In genomic region chr19:18683109-18683954, GRCh38 we compare ENCODE assay signal across 8 cellular contexts. TPM values are rescaled to one million over a fixed set of nuclear protein-coding genes. Genes with fewer than 3 reads are reported as not detected.
DNase-seq lines count a peak whose midpoint lies in the region; ATAC-seq, FAIRE-seq and TF ChIP-seq lines count a peak whose summit lies in the region.

TSS of gene CRTC1 (plus strand) at chr19:18683680. CDS start at chr19:18683703, 23 bp downstream.

- DNase-seq in SIG-M5 treated with dmso at 0.1 percent for 504 hours (lab: John Stamatoyannopoulos, UW; ENCODE audit: unreplicated experiment) (peak; percentile 62), SIG-M5 (lab: John Stamatoyannopoulos, UW) (no peak), NCI-H2227 treated with DMSO at 0.1 percent for 48 hours (lab: John Stamatoyannopoulos, UW) (peak; percentile 54), keratinocyte (ENCODE audit: low read depth, low spot score) (peak; percentile 35)
- peak; percentile 81 for DNase-seq in activated CD4-positive, CD25-positive, alpha-beta regulatory T cell treated with anti-CD3 and anti-CD28 coated beads, Interleukin-2, amount 50 U/mL, for 16 hours (ENCODE audit: low read depth, low spot score)
- DNase-seq in central memory CD4-positive, alpha-beta T cell: peak; percentile 94
- DNase-seq in stimulated activated CD4-positive, alpha-beta T cell treated with anti-CD3 and anti-CD28 coated beads, Interleukin-12 subunit alpha, Interleukin-12 subunit beta, amount 100 ng/mL, for 4 hours: peak; percentile 90

- H3K27ac ChIP-seq in keratinocyte (ENCODE audit: control insufficient read depth, insufficient read depth, low read length): peak within 1 kb of the TSS; percentile 58

- H4K20me1 ChIP-seq in keratinocyte (ENCODE audit: control insufficient read depth, extremely low read depth, insufficient read depth, low read length): no peaks in the 10 kb centered on the region

- peaks cover 3% of the 10 kb centered on the region for H3K79me2 ChIP-seq in keratinocyte (ENCODE audit: control insufficient read depth, insufficient read depth, low read length)

- peak within 1 kb of the TSS; percentile 90 for H3K4me2 ChIP-seq in keratinocyte (ENCODE audit: control insufficient read depth, extremely low read depth, insufficient read depth, low read depth, low read length)

- TF ChIP-seq CTCF in keratinocyte (optimal IDR thresholded peaks at IDR 0.05 in 1 of 3, IDR thresholded peaks at IDR 0.05 in 1 of 3, conservative IDR thresholded peaks at IDR 0.05 in 1 of 3; ENCODE audit: extremely low read depth in 1 of 3, insufficient read depth in 2 of 3, low read length in 3 of 3): peak in 1 of 3 experiments; percentile 13

- H3K36me3 ChIP-seq in keratinocyte (ENCODE audit: control insufficient read depth in 2 of 2, extremely low read depth in 1 of 2, insufficient read depth in 2 of 2, low read length in 2 of 2): no peaks in the 10 kb centered on the region

- no peaks in the 10 kb centered on the region for H3K27me3 ChIP-seq in keratinocyte (ENCODE audit: control insufficient read depth, extremely low read depth, insufficient read depth, low read length)

- dilution Hi-C loops in keratinocyte (cut with MboI; ENCODE audit: extremely low pct_ligation_motif_present, low sequenced_read_pairs): no loop called here

- peak within 1 kb of the TSS; percentile 56 to 81 (median 78) for H3K4me3 ChIP-seq in keratinocyte (ENCODE audit: control insufficient read depth in 2 of 3, extremely low read depth in 1 of 3, insufficient read depth in 2 of 3, low read depth in 1 of 3, low read length in 3 of 3)

- FAIRE-seq in keratinocyte (lab: Jason Lieb, UNC): peak; percentile 76

- no peaks in the 10 kb centered on the region for H3K9me1 ChIP-seq in keratinocyte (ENCODE audit: control insufficient read depth, extremely low read depth, insufficient read depth, low read length)

- H3K9me3 ChIP-seq in keratinocyte (ENCODE audit: control insufficient read depth, low read depth, low read length): no peaks in the 10 kb centered on the region

- peaks cover 11% of the 10 kb centered on the region for H3K4me1 ChIP-seq in keratinocyte (ENCODE audit: control insufficient read depth, extremely low read depth, insufficient read depth, low read length)

- H2AFZ ChIP-seq in keratinocyte (ENCODE audit: control insufficient read depth, low read length): peak within 1 kb of the TSS; percentile 95

- peak within 1 kb of the TSS; percentile 79 for H3K9ac ChIP-seq in keratinocyte (ENCODE audit: control insufficient read depth, extremely low read depth, insufficient read depth, low read length)

- ATAC-seq in HG03108 (IDR thresholded peaks at IDR 0.05; ENCODE audit: unreplicated experiment): peak; percentile 63

RNA-seq across cellular contexts. Expression of gene CRTC1, which starts in this region (rescaled TPM):
- 0.54 to 2.4 TPM (median 1.0 TPM) in 3 replicates for polyA plus RNA-seq in keratinocyte
- polyA plus RNA-seq in keratinocyte (2011; ENCODE audit: low read depth): 1.6 TPM
- polyA plus RNA-seq in keratinocyte (2011; cell fraction: cytosol; rRNA removed): 0.77 and 2.6 TPM in 2 replicates
- 5.1 and 8.8 TPM in 2 replicates for polyA plus RNA-seq in keratinocyte (2011; cell fraction: nucleus; rRNA removed)
- polyA plus RNA-seq in keratinocyte (2012; ENCODE audit: low replicate concordance): 2.5 and 10.2 TPM in 2 replicates
- 0.54 to 7.5 TPM (median 0.86 TPM) in 3 replicates for polyA minus RNA-seq in keratinocyte
- polyA minus RNA-seq in keratinocyte (2011; cell fraction: cytosol; rRNA and poly(A)+ RNA removed): 5.0 TPM
- polyA minus RNA-seq in keratinocyte (2011; cell fraction: nucleus; rRNA and poly(A)+ RNA removed): 3.2 and 3.5 TPM in 2 replicates
